Comparison of ENCODE assay signal across 13 cellular contexts in the genomic region with DNA sequence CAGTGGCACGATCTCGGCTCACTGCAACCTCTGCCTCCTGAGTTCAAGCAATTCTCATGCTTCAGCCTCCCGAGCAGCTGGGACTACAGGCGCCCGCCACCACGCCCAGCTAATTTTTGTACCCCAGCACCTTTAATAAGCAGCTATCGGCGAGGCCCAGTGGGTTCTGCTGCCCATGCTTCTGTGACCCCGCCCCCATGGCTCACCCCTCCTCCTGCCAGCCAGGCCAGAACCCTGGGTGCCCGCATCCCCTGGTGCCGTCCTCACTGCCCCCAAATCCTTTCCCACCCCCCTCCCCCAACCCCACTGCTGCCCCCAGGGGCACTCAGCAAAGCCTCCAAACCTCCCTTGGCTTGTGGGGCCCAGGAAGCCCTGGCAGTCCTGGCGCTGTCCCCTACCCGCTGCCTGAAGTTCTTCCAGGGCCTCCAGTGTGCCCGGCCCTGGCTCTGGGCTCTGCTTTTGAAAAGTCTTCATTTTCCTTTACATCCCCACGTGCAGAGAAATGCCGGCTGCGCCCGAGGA. TPM values are rescaled to one million over a fixed set of nuclear protein-coding genes. Genes with fewer than 3 reads are reported as not detected.
DNase-seq lines count a peak whose midpoint lies in the region; ATAC-seq and TF ChIP-seq lines count a peak whose summit lies in the region.
"Had no signal": no experiment of that assay in that cellular context is flagged by ENCODE, and none has a peak within 500 bp of the region (broad histone marks: within the 10 kb centered on the region; RNA-seq: fewer than 3 reads in every experiment).

No MANE protein-coding gene starts in this region.

- H3K27me3 ChIP-seq in BLaER1 = no peaks in the 10 kb centered on the region
- no peaks in the 10 kb centered on the region for H3K27me3 ChIP-seq in left ventricle myocardium inferior (ENCODE audit: low read depth)
- H3K27me3 ChIP-seq in osteoblast (ENCODE audit: insufficient read depth, low read length) = no peaks in the 10 kb centered on the region
- no peaks in the 10 kb centered on the region for H3K27me3 ChIP-seq in neural progenitor cell

- H3K4me1 Mint-ChIP-seq in neural progenitor cell = peaks cover 19% of the 10 kb centered on the region

- CTCF ChIA-PET in RWPE1 (lab: Yijun Ruan, JAX) = interaction anchor here (3.7 kb wide), 1 partner anchor 28 kb away, joined by 57 read pairs; a partner anchor contains a TSS

- H4K20me1 ChIP-seq in BLaER1 = peaks cover 26% of the 10 kb centered on the region
- H4K20me1 ChIP-seq in osteoblast (ENCODE audit: insufficient read depth, low read length) = peaks cover 28% of the 10 kb centered on the region
- no peaks in the 10 kb centered on the region for H4K20me1 ChIP-seq in neural progenitor cell (ENCODE audit: low read depth)

- no peak for DNase-seq in RWPE1 (ENCODE audit: low spot score)
- peak; percentile 13 for DNase-seq in left ventricle myocardium inferior
- peak; percentile 66 for DNase-seq in osteoblast (ENCODE audit: insufficient read length, low spot score, missing footprints)
- no peak for DNase-seq in COLO829 (ENCODE audit: low spot score)
- no peak for DNase-seq in NCI-H1105 (lab: John Stamatoyannopoulos, UW)
- DNase-seq in neural progenitor cell (ENCODE audit: low spot score) = no peak
- DNase-seq: CD4-positive, CD25-positive, alpha-beta regulatory T cell; DMS53; NCI-H187 treated with DMSO at 0.1 percent for 48 hours; NCI-H526 treated with DMSO at 0.1 percent for 48 hours had no signal

- ATAC-seq in GM19328 (IDR thresholded peaks at IDR 0.05; ENCODE audit: unreplicated experiment) = no peak
- ATAC-seq: GM23338 had no signal

- no peaks in the 10 kb centered on the region for H3F3A ChIP-seq in neural progenitor cell (ENCODE audit: low read depth)

- H3K79me2 ChIP-seq in osteoblast (ENCODE audit: insufficient read depth, low read length) (peaks cover 7% of the 10 kb centered on the region), neural progenitor cell (ENCODE audit: low read depth) (no peaks in the 10 kb centered on the region)

- no peak overlapping the region for H2AFZ ChIP-seq in osteoblast (ENCODE audit: low read length)
- H2AFZ ChIP-seq in neural progenitor cell (replicated peaks) = no peak overlapping the region
- H2AFZ ChIP-seq: GM23338 had no signal

- H3K4me1 ChIP-seq in BLaER1 (peaks cover 100% of the 10 kb centered on the region), left ventricle myocardium inferior (peaks cover 73% of the 10 kb centered on the region), osteoblast (ENCODE audit: insufficient read depth, low read length) (peaks cover 16% of the 10 kb centered on the region), neural progenitor cell (peaks cover 19% of the 10 kb centered on the region)

- H3K9me3 ChIP-seq in BLaER1 (no peaks in the 10 kb centered on the region), left ventricle myocardium inferior (replicated peaks) (no peaks in the 10 kb centered on the region), osteoblast (ENCODE audit: low read depth, low read length) (no peaks in the 10 kb centered on the region), neural progenitor cell (ENCODE audit: low read depth) (no peaks in the 10 kb centered on the region)

- no peak for TF ChIP-seq CTCF in RWPE1 (conservative IDR thresholded peaks at IDR 0.05; ENCODE audit: low read depth)
- TF ChIP-seq CTCF in left ventricle myocardium inferior (IDR thresholded peaks at IDR 0.05; ENCODE audit: borderline replicate concordance) = no peak
- TF ChIP-seq CTCF in osteoblast (IDR thresholded peaks at IDR 0.05; ENCODE audit: extremely low read depth, low read depth, low read length) = no peak
- TF ChIP-seq CTCF in neural progenitor cell (IDR thresholded peaks at IDR 0.05) = no peak

- peaks cover 8% of the 10 kb centered on the region for H3K27me3 Mint-ChIP-seq in neural progenitor cell (ENCODE audit: insufficient read depth, low read depth)
- H3K27me3 Mint-ChIP-seq: CD4-positive, CD25-positive, alpha-beta regulatory T cell had no signal

- peaks cover 2% of the 10 kb centered on the region for H3K9me3 Mint-ChIP-seq in neural progenitor cell
- H3K9me3 Mint-ChIP-seq: CD4-positive, CD25-positive, alpha-beta regulatory T cell; GM23338 had no signal

- POLR2A ChIA-PET in RWPE1 (lab: Yijun Ruan, JAX; ENCODE audit: low non-redundant PET) = interaction anchor here (0.7 kb wide), 1 partner anchor 20 kb away, joined by 4 read pairs; no protein-coding TSS in a partner anchor

- H3K36me3 ChIP-seq in BLaER1 (no peaks in the 10 kb centered on the region), left ventricle myocardium inferior (no peaks in the 10 kb centered on the region), osteoblast (ENCODE audit: insufficient read depth, low read length) (no peaks in the 10 kb centered on the region), neural progenitor cell (no peaks in the 10 kb centered on the region)

- H3K4me2 ChIP-seq in BLaER1 = peak overlapping the region; percentile 91
- H3K4me2 ChIP-seq in osteoblast (ENCODE audit: insufficient read depth, low read length) = no peak overlapping the region
- H3K4me2 ChIP-seq in neural progenitor cell = no peak overlapping the region
- H3K4me2 ChIP-seq: GM23338 had no signal

- peak overlapping the region; percentile 90 for H3K27ac ChIP-seq in BLaER1
- H3K27ac ChIP-seq in RWPE1 = peak overlapping the region; percentile 97
- no peak overlapping the region for H3K27ac ChIP-seq in left ventricle myocardium inferior (replicated peaks)
- no peak overlapping the region for H3K27ac ChIP-seq in osteoblast (ENCODE audit: low read depth, low read length)
- no peak overlapping the region for H3K27ac ChIP-seq in neural progenitor cell

- H3K9ac ChIP-seq in BLaER1 = no peak overlapping the region
- H3K9ac ChIP-seq in neural progenitor cell = no peak overlapping the region

- intact Hi-C loops in left ventricle myocardium inferior (cut with micrococcal nuclease) = loop anchor here (2.0 to 5.0 kb wide), 2 partner anchors 29 to 51 kb away; no protein-coding TSS in a partner anchor

- no peak overlapping the region for H3K4me3 ChIP-seq in BLaER1
- no peak overlapping the region for H3K4me3 ChIP-seq in left ventricle myocardium inferior
- no peak overlapping the region for H3K4me3 ChIP-seq in osteoblast (ENCODE audit: insufficient read depth, low read length)
- H3K4me3 ChIP-seq in neural progenitor cell = no peak overlapping the region
- H3K4me3 ChIP-seq: GM23338 had no signal

- no peak overlapping the region for H3K27ac Mint-ChIP-seq in neural progenitor cell
- H3K27ac Mint-ChIP-seq: CD4-positive, CD25-positive, alpha-beta regulatory T cell; GM23338 had no signal

- H3K36me3 Mint-ChIP-seq in neural progenitor cell = no peaks in the 10 kb centered on the region

- H3K4me3 Mint-ChIP-seq in neural progenitor cell = no peak overlapping the region
- H3K4me3 Mint-ChIP-seq: GM23338 had no signal

RNA-seq across cellular contexts. Expression of a gene that starts 14.5 kb away (rescaled TPM):
- total RNA-seq in left ventricle myocardium inferior = 16.7 TPM
- total RNA-seq in osteoblast = 28.6 and 30.8 TPM in 2 replicates
- total RNA-seq in neural progenitor cell (ENCODE audit: low replicate concordance) = 19.4 and 59.9 TPM in 2 replicates

RNA-seq across cellular contexts. Expression of a gene that starts 14.8 kb away (rescaled TPM):
- total RNA-seq in left ventricle myocardium inferior (48.3 TPM), osteoblast (23.0 and 24.6 TPM in 2 replicates), neural progenitor cell (ENCODE audit: low replicate concordance) (38.6 and 72.3 TPM in 2 replicates)

RNA-seq across cellular contexts. Expression of a gene that starts 19.0 kb away (rescaled TPM):
- total RNA-seq in left ventricle myocardium inferior (5.9 TPM), osteoblast (9.0 and 10.6 TPM in 2 replicates), neural progenitor cell (ENCODE audit: low replicate concordance) (1.2 and 5.6 TPM in 2 replicates)

RNA-seq across cellular contexts. Expression of a gene that starts 25.4 kb away (rescaled TPM):
- 661 TPM for total RNA-seq in left ventricle myocardium inferior
- 5.1 and 8.3 TPM in 2 replicates for total RNA-seq in osteoblast
- total RNA-seq in neural progenitor cell (ENCODE audit: low replicate concordance) = 54.2 and 173 TPM in 2 replicates

Comparison
In these comparisons a context has a peak if more than half of its experiments do, and no peak if none do; other contexts are left out.
1. H3K27ac ChIP-seq: peak in BLaER1 (single experiment) and RWPE1 (single experiment); none in left ventricle myocardium inferior (single experiment), osteoblast (single experiment) and neural progenitor cell (single experiment).
2. DNase-seq: peak in left ventricle myocardium inferior (single experiment) and osteoblast (single experiment); none in RWPE1 (single experiment), COLO829 (single experiment), NCI-H1105 (single experiment) and neural progenitor cell (single experiment).